Comparison of ENCODE assay signal across 10 cellular contexts in the genomic region with DNA sequence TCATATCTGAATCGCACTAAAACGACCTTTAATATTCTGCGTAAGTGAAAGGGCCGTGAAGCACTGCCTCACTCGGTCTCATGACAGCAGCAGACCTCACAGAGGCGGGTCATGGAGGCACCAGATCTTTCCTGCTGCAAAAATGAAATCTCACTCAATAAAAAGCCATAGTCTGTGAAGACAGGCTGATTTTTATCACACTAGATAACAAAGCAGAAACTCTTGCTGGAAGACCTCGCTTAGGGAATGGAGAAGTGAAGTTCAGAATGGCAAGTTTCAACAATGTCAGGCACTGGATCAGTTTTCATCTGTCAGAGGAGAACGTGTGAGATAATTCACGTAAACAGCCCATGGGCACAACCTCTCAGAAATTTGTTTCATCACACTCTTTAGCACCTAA. TPM values are rescaled to one million over a fixed set of nuclear protein-coding genes. Genes with fewer than 3 reads are reported as not detected.
DNase-seq lines count a peak whose midpoint lies in the region; ATAC-seq lines count a peak whose summit lies in the region.
"Had no signal": no experiment of that assay in that cellular context is flagged by ENCODE, and none has a peak within 500 bp of the region (broad histone marks: within the 10 kb centered on the region; RNA-seq: fewer than 3 reads in every experiment).

No MANE protein-coding gene starts in this region.

- no peaks in the 10 kb centered on the region for H3K27me3 Mint-ChIP-seq in T-helper 1 cell treated with Interleukin-12 subunit alpha and Interleukin-12 subunit beta and Interleukin-4 antibody, amounts not matched to agents 30 μg/mL and 1 μg/mL, for 36 hours (ENCODE audit: low read depth)
- no peaks in the 10 kb centered on the region for H3K27me3 Mint-ChIP-seq in activated CD4-positive, alpha-beta memory T cell treated with anti-CD3 and anti-CD28 coated beads, Interleukin-2, amount 10 ng/mL, durations not matched to agents 7 days and 5 days
- H3K27me3 Mint-ChIP-seq in naive thymus-derived CD4-positive, alpha-beta T cell, result no peaks in the 10 kb centered on the region

- H3K9me3 ChIP-seq in naive thymus-derived CD4-positive, alpha-beta T cell (ENCODE audit: control insufficient read depth in 2 of 3, low read length in 3 of 3), result no peaks in the 10 kb centered on the region
- no peaks in the 10 kb centered on the region for H3K9me3 ChIP-seq in SJCRH30 (replicated peaks)

- CTCF ChIA-PET in activated CD4-positive, alpha-beta memory T cell treated with anti-CD3 and anti-CD28 coated beads, Interleukin-2, amount 10 ng/mL, durations not matched to agents 7 days and 5 days (lab: Charles Lee), result interaction anchor here (0.6 kb wide), 1 partner anchor 38 kb away, joined by 3 read pairs; no protein-coding TSS in a partner anchor
- CTCF ChIA-PET in naive thymus-derived CD4-positive, alpha-beta T cell (lab: Charles Lee), result interaction anchor here (1.4 kb wide), 1 partner anchor 11 kb away, joined by 3 read pairs; no protein-coding TSS in a partner anchor

- intact Hi-C loops in naive thymus-derived CD4-positive, alpha-beta T cell (cut with micrococcal nuclease), result loop anchor here in 1 of 2 donors (1.0 kb wide), 1 partner anchor 11 kb away; no protein-coding TSS in a partner anchor

- peak overlapping the region; percentile 77 for H3K27ac Mint-ChIP-seq in T-helper 1 cell treated with Interleukin-12 subunit alpha and Interleukin-12 subunit beta and Interleukin-4 antibody, amounts not matched to agents 30 μg/mL and 1 μg/mL, for 36 hours
- H3K27ac Mint-ChIP-seq in activated CD4-positive, alpha-beta memory T cell treated with anti-CD3 and anti-CD28 coated beads, Interleukin-2, amount 10 ng/mL, durations not matched to agents 7 days and 5 days, result peak overlapping the region; percentile 65
- H3K27ac Mint-ChIP-seq in naive thymus-derived CD4-positive, alpha-beta T cell, result peak overlapping the region in 8 of 9 donors; percentile 57 to 82 (median 68)

- H3K27me3 ChIP-seq in naive thymus-derived CD4-positive, alpha-beta T cell (ENCODE audit: control insufficient read depth in 2 of 2, insufficient read depth in 2 of 2, low read length in 2 of 2), result no peaks in the 10 kb centered on the region
- H3K27me3 ChIP-seq in SJCRH30, result no peaks in the 10 kb centered on the region

- H3K36me3 Mint-ChIP-seq in T-helper 1 cell treated with Interleukin-12 subunit alpha and Interleukin-12 subunit beta and Interleukin-4 antibody, amounts not matched to agents 30 μg/mL and 1 μg/mL, for 36 hours (ENCODE audit: low read depth), result peaks cover 15% of the 10 kb centered on the region
- H3K36me3 Mint-ChIP-seq in activated CD4-positive, alpha-beta memory T cell treated with anti-CD3 and anti-CD28 coated beads, Interleukin-2, amount 10 ng/mL, durations not matched to agents 7 days and 5 days (ENCODE audit: low read depth), result peaks cover 49% of the 10 kb centered on the region
- peaks cover 0 to 25% (median 13%) of the 10 kb centered on the region in 5 donors for H3K36me3 Mint-ChIP-seq in naive thymus-derived CD4-positive, alpha-beta T cell

- ATAC-seq in HG02970 (IDR thresholded peaks at IDR 0.05; ENCODE audit: low FRiP score, unreplicated experiment), result peak; percentile 7
- no peak for ATAC-seq in naive thymus-derived CD4-positive, alpha-beta T cell

- DNase-seq in T-helper 1 cell (no peak), NOMO-1 (lab: John Stamatoyannopoulos, UW; ENCODE audit: unreplicated experiment in 2 of 2) (no peak), EL (no peak), SJCRH30 (no peak)
- no peak for DNase-seq in activated CD4-positive, alpha-beta memory T cell treated with anti-CD3 and anti-CD28 coated beads, Interleukin-2, amount 10 ng/mL, durations not matched to agents 7 days and 5 days
- DNase-seq in naive thymus-derived CD4-positive, alpha-beta T cell, result no peak
- DNase-seq: NCI-H345 had no signal

- H3K36me3 ChIP-seq in naive thymus-derived CD4-positive, alpha-beta T cell (ENCODE audit: control insufficient read depth in 2 of 3, insufficient read depth in 3 of 3, low read length in 3 of 3), result peaks cover 0 to 18% (median 0%) of the 10 kb centered on the region in 3 experiments
- peaks cover 48% of the 10 kb centered on the region for H3K36me3 ChIP-seq in SJCRH30

- H3K4me1 ChIP-seq in naive thymus-derived CD4-positive, alpha-beta T cell (ENCODE audit: control insufficient read depth in 2 of 2, insufficient read depth in 2 of 2, low read length in 2 of 2), result peaks cover 0 to 3% of the 10 kb centered on the region in 2 donors
- H3K4me1 ChIP-seq in SJCRH30, result peaks cover 6% of the 10 kb centered on the region; the same call in 1 of the 2 replicates

- peaks cover 23% of the 10 kb centered on the region for H3K4me1 Mint-ChIP-seq in T-helper 1 cell treated with Interleukin-12 subunit alpha and Interleukin-12 subunit beta and Interleukin-4 antibody, amounts not matched to agents 30 μg/mL and 1 μg/mL, for 36 hours (ENCODE audit: low read depth)
- H3K4me1 Mint-ChIP-seq in activated CD4-positive, alpha-beta memory T cell treated with anti-CD3 and anti-CD28 coated beads, Interleukin-2, amount 10 ng/mL, durations not matched to agents 7 days and 5 days, result peaks cover 45% of the 10 kb centered on the region
- H3K4me1 Mint-ChIP-seq in naive thymus-derived CD4-positive, alpha-beta T cell, result peaks cover 16 to 54% (median 45%) of the 10 kb centered on the region in 7 donors

- no peak overlapping the region for H3K27ac ChIP-seq in naive thymus-derived CD4-positive, alpha-beta T cell (ENCODE audit: low read depth, low read length)
- no peak overlapping the region for H3K27ac ChIP-seq in SJCRH30
- H3K27ac ChIP-seq: 22Rv1 had no signal

- POLR2A ChIA-PET in activated CD4-positive, alpha-beta memory T cell treated with anti-CD3 and anti-CD28 coated beads, Interleukin-2, amount 10 ng/mL, durations not matched to agents 7 days and 5 days (lab: Charles Lee), result interaction anchor here (1.1 to 1.4 kb wide), 2 partner anchors 38 to 845 kb away, joined by 3 to 6 read pairs; no protein-coding TSS in a partner anchor
- POLR2A ChIA-PET in naive thymus-derived CD4-positive, alpha-beta T cell (lab: Charles Lee), result interaction anchor here (0.7 to 1.0 kb wide), 2 partner anchors 12 to 38 kb away, joined by 3 read pairs; no protein-coding TSS in a partner anchor

- peak overlapping the region; percentile 57 for H3K4me3 Mint-ChIP-seq in T-helper 1 cell treated with Interleukin-12 subunit alpha and Interleukin-12 subunit beta and Interleukin-4 antibody, amounts not matched to agents 30 μg/mL and 1 μg/mL, for 36 hours
- H3K4me3 Mint-ChIP-seq in activated CD4-positive, alpha-beta memory T cell treated with anti-CD3 and anti-CD28 coated beads, Interleukin-2, amount 10 ng/mL, durations not matched to agents 7 days and 5 days, result peak overlapping the region; percentile 41
- H3K4me3 Mint-ChIP-seq in naive thymus-derived CD4-positive, alpha-beta T cell, result peak overlapping the region in 9 of 10 donors; percentile 2 to 75 (median 64)

- H3K9me3 Mint-ChIP-seq in T-helper 1 cell treated with Interleukin-12 subunit alpha and Interleukin-12 subunit beta and Interleukin-4 antibody, amounts not matched to agents 30 μg/mL and 1 μg/mL, for 36 hours, result no peaks in the 10 kb centered on the region
- H3K9me3 Mint-ChIP-seq in activated CD4-positive, alpha-beta memory T cell treated with anti-CD3 and anti-CD28 coated beads, Interleukin-2, amount 10 ng/mL, durations not matched to agents 7 days and 5 days, result no peaks in the 10 kb centered on the region
- peaks cover 0 to 2% (median 0%) of the 10 kb centered on the region in 11 donors for H3K9me3 Mint-ChIP-seq in naive thymus-derived CD4-positive, alpha-beta T cell

- H3K4me3 ChIP-seq in naive thymus-derived CD4-positive, alpha-beta T cell (ENCODE audit: low read length), result no peak overlapping the region
- H3K4me3 ChIP-seq in SJCRH30, result no peak overlapping the region

RNA-seq across cellular contexts. Expression of gene SEPHS1, which starts 8.0 kb away (rescaled TPM):
- 10 to 100 TPM; 50.9 to 53.6 TPM for total RNA-seq in activated CD4-positive, alpha-beta memory T cell treated with anti-CD3 and anti-CD28 coated beads, Interleukin-2, amount 10 ng/mL, durations not matched to agents 7 days and 5 days
- total RNA-seq in naive thymus-derived CD4-positive, alpha-beta T cell, result 10 to 100 TPM; 23.7 to 57.3 (median 36.5) TPM
- polyA plus RNA-seq in naive thymus-derived CD4-positive, alpha-beta T cell, result 10 to 100 TPM; 15.5 to 21.5 TPM
- total RNA-seq in SJCRH30 (2014; rRNA removed; shearing (Covaris generic)), result 106 and 109 TPM in 2 replicates

RNA-seq across cellular contexts. Expression of gene PHYH, which starts 40.2 kb away (rescaled TPM):
- total RNA-seq in activated CD4-positive, alpha-beta memory T cell treated with anti-CD3 and anti-CD28 coated beads, Interleukin-2, amount 10 ng/mL, durations not matched to agents 7 days and 5 days, result 10 to 100 TPM; 10.9 to 11.2 TPM
- 10 to 100 TPM; 11.2 to 17.7 (median 13.2) TPM for total RNA-seq in naive thymus-derived CD4-positive, alpha-beta T cell
- polyA plus RNA-seq in naive thymus-derived CD4-positive, alpha-beta T cell, result 10 to 100 TPM; 14.6 to 19.9 TPM
- 12.8 and 14.1 TPM in 2 replicates for total RNA-seq in SJCRH30 (2014; rRNA removed; shearing (Covaris generic))
